In the genomic region with DNA sequence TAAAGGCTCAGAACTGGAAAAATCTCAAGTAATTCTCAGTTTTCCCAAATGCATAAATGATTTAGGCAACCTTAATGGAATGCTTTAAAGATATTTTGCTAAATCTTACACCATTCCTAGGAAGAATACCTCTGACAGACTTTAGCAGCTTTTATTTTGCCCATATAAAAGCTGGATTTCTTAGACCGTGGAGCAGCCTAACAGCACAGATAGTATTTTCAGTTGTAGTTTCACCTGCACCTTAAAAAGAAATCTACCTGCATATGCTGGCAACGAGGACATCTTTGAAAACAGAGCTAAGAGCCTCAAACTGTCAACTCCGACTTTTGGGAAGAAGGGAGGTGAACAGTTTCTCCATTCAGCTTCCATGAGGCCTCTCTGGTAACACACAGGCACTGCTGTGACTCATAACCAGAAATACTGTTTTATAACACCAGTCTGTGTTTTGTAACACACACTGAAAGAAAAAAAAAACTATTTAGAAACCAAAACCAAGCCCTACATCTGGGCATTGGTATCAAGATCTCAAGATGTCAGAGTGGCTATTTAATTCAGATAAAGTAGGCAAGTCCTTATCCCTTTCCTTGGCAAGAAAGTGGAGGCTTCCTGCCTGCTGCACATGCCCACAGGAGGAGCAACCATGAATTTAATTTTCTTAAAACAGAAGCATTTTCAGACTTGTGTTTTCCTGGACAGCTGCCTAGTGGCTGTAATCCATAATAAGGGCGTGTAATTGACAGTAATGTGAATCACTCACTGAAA, we compare ENCODE assay signal across 8 cellular contexts.
A peak's percentile ranks its signal among the peaks of the same experiment; 100 is the strongest.
DNase-seq lines count a peak whose midpoint lies in the region; ATAC-seq lines count a peak whose summit lies in the region.

No MANE protein-coding gene starts in this region.

- no peak overlapping the region for H3K27ac Mint-ChIP-seq in T-helper 2 cell treated with Interferon-gamma antibody and Interleukin-4, amounts not matched to agents 5 μg/mL and 100 μg/mL, for 36 hours

- peaks cover 25% of the 10 kb centered on the region for H3K27me3 Mint-ChIP-seq in T-helper 2 cell treated with Interferon-gamma antibody and Interleukin-4, amounts not matched to agents 5 μg/mL and 100 μg/mL, for 36 hours (ENCODE audit: low read depth)

- ATAC-seq in GM19328 (IDR thresholded peaks at IDR 0.05; ENCODE audit: unreplicated experiment) (peak; percentile 60), HG03378 (IDR thresholded peaks at IDR 0.05; ENCODE audit: unreplicated experiment) (peak; percentile 86)

- H3K9me3 Mint-ChIP-seq in T-helper 2 cell treated with Interferon-gamma antibody and Interleukin-4, amounts not matched to agents 5 μg/mL and 100 μg/mL, for 36 hours: no peaks in the 10 kb centered on the region

- no peaks in the 10 kb centered on the region for H3K36me3 Mint-ChIP-seq in T-helper 2 cell treated with Interferon-gamma antibody and Interleukin-4, amounts not matched to agents 5 μg/mL and 100 μg/mL, for 36 hours (ENCODE audit: low read depth)

- no peak overlapping the region for H3K4me3 Mint-ChIP-seq in T-helper 2 cell treated with Interferon-gamma antibody and Interleukin-4, amounts not matched to agents 5 μg/mL and 100 μg/mL, for 36 hours

- peaks cover 7% of the 10 kb centered on the region for H3K4me1 Mint-ChIP-seq in T-helper 2 cell treated with Interferon-gamma antibody and Interleukin-4, amounts not matched to agents 5 μg/mL and 100 μg/mL, for 36 hours (ENCODE audit: low read depth)

- peak; percentile 30 for DNase-seq in Ammon's horn (ENCODE audit: low spot score)
- peak; percentile 77 for DNase-seq in dedifferentiated amniotic fluid mesenchymal stem cell (ENCODE audit: extremely low spot score)
- DNase-seq in renal cortical epithelial cell (ENCODE audit: low read depth): peak; percentile 75
- no peak for DNase-seq in T-helper 2 cell treated with Interferon-gamma antibody and Interleukin-4, amounts not matched to agents 5 μg/mL and 100 μg/mL, for 36 hours (ENCODE audit: low spot score)
- no peak for DNase-seq in NCI-H2107 treated with DMSO at 0.1 percent for 48 hours (lab: John Stamatoyannopoulos, UW; ENCODE audit: unreplicated experiment)
- DNase-seq in HuH-7 (ENCODE audit: low spot score): no peak

Comparison
In these comparisons a context has a peak if more than half of its experiments do, and no peak if none do; other contexts are left out.
1. DNase-seq: peak in Ammon's horn (single experiment), dedifferentiated amniotic fluid mesenchymal stem cell (single experiment) and renal cortical epithelial cell (single experiment); none in T-helper 2 cell treated with Interferon-gamma antibody and Interleukin-4, amounts not matched to agents 5 μg/mL and 100 μg/mL, for 36 hours (single experiment), NCI-H2107 treated with DMSO at 0.1 percent for 48 hours (single experiment) and HuH-7 (single experiment).